8 cellular contexts compared by ENCODE assay signal in the genomic region with DNA sequence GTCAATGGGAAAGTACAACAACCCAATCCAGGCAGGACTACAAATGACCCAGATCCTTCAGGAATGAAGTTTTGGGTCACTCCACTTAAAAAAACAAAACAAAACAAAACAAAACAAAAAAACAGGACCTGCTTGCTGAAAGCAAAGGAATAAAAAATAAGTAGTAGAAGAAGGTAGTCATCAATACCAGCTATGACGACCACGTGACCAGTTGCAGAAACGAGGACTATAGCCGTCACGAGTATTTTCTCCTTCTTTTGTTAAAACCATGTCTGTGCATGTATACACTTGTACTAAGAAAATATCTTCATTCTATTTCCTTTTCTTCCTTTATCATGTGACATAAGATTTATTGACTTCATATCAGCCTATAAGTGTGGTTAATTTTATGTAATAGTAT.
"Had no signal": no experiment of that assay in that cellular context is flagged by ENCODE, and none has a peak within 500 bp of the region (broad histone marks: within the 10 kb centered on the region; RNA-seq: fewer than 3 reads in every experiment).

No MANE protein-coding gene starts in this region.

- ATAC-seq: GM12878 had no signal

- DNase-seq: GDM1, GF-D8 had no signal

- H3K4me3 ChIP-seq: GM12878 had no signal

- FAIRE-seq: G401.6, GM12878, GM12891, GM12892, GM18507, GM19239 had no signal
